ENCODE assay signal across 8 cellular contexts in the genomic region with DNA sequence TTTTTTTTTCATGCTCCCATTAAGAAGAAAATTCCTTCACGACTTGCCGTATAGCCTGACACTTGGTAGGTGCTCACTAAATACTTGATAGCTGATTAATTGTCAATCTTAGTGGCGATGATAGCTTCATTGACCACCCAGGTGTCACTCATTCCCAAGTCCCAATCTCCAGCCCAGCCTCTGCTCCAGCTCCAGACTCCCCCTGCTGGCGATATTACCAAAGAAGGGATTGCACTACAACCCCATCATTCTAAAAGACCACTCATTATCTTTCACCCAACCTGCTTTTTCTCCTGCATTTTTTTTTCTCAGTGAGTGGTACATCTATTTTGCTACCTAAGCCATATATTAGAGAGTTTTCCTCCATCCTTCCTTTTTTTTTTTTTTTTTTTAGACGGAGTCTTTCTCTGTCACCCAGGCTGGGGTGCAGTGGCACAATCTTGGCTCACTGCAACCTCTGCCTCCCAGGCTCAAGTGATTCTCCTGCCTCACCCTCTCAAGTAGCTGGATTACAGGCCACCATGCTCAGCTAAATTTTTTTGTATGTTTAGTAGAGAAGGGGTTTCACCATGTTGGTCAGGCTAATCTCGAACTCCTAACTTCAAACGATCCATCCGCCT. TPM values are rescaled to one million over a fixed set of nuclear protein-coding genes. Genes with fewer than 3 reads are reported as not detected.
DNase-seq lines count a peak whose midpoint lies in the region; ATAC-seq and TF ChIP-seq lines count a peak whose summit lies in the region.

No MANE protein-coding gene starts in this region.

- peak; percentile 66 for TF ChIP-seq RAD21 in SK-N-SH (IDR thresholded peaks at IDR 0.05; ENCODE audit: low read length)

- ATAC-seq in left lung (peak; percentile 82), HG03439 (IDR thresholded peaks at IDR 0.05; ENCODE audit: unreplicated experiment) (no peak)
- peak; percentile 51 for ATAC-seq in stimulated activated memory B cell treated with anti-CD40 and anti-IgM and Interleukin-4, amounts not matched to agents 10 μg/mL and 1 μg/mL and 100 μg/mL, for 72 hours

- H3K27ac ChIP-seq in KMS-11 = no peak overlapping the region
- no peak overlapping the region for H3K27ac ChIP-seq in SK-N-SH (ENCODE audit: low read depth in 2 of 2, low read length in 1 of 2)
- no peak overlapping the region for H3K27ac ChIP-seq in brain microvascular endothelial cell
- no peak overlapping the region for H3K27ac ChIP-seq in left lung

- H3K4me1 Mint-ChIP-seq in stimulated activated memory B cell treated with anti-CD40 and anti-IgM and Interleukin-4, amounts not matched to agents 10 μg/mL and 1 μg/mL and 100 μg/mL, for 72 hours = no peaks in the 10 kb centered on the region

- peak; percentile 43 for DNase-seq in AG08396 (ENCODE audit: low spot score)
- peak; percentile 62 for DNase-seq in SK-N-SH
- peak; percentile 26 for DNase-seq in brain microvascular endothelial cell
- DNase-seq in left lung = peak in 1 of 2 donors; percentile 43

- no peaks in the 10 kb centered on the region for H3K4me1 ChIP-seq in KMS-11 (ENCODE audit: low read depth, poor library complexity, severe bottlenecking)
- H3K4me1 ChIP-seq in SK-N-SH (ENCODE audit: control insufficient read depth in 1 of 2, insufficient read depth in 2 of 2, low read depth in 1 of 2, low read length in 1 of 2) = no peaks in the 10 kb centered on the region
- no peaks in the 10 kb centered on the region for H3K4me1 ChIP-seq in left lung

- TF ChIP-seq EP300 in SK-N-SH (IDR thresholded peaks at IDR 0.05; ENCODE audit: borderline replicate concordance in 1 of 2, low read depth in 1 of 2, low read length in 1 of 2) = no peak

- no peaks in the 10 kb centered on the region for H3K9me2 ChIP-seq in SK-N-SH

- in situ Hi-C loops in brain microvascular endothelial cell (cut with HindIII; ENCODE audit: low pct_ligation_motif_present, low sequenced_read_pairs) = no loop called here

- no peaks in the 10 kb centered on the region for H3K36me3 ChIP-seq in KMS-11 (ENCODE audit: insufficient read depth)
- H3K36me3 ChIP-seq in SK-N-SH (replicated peaks in 1 of 2; ENCODE audit: control insufficient read depth in 1 of 2, insufficient read depth in 2 of 2, low read length in 1 of 2) = no peaks in the 10 kb centered on the region
- no peaks in the 10 kb centered on the region for H3K36me3 ChIP-seq in brain microvascular endothelial cell (replicated peaks)
- no peaks in the 10 kb centered on the region for H3K36me3 ChIP-seq in left lung

- H3K27ac Mint-ChIP-seq in stimulated activated memory B cell treated with anti-CD40 and anti-IgM and Interleukin-4, amounts not matched to agents 10 μg/mL and 1 μg/mL and 100 μg/mL, for 72 hours = no peak overlapping the region

- H4K20me1 ChIP-seq in KMS-11 (ENCODE audit: insufficient read depth) = no peaks in the 10 kb centered on the region
- no peaks in the 10 kb centered on the region for H4K20me1 ChIP-seq in SK-N-SH (ENCODE audit: insufficient read depth)

- POLR2A ChIA-PET in SK-N-SH (lab: Yijun Ruan, JAX) = no interaction called here

- TF ChIP-seq CTCF in GM12873 (IDR thresholded peaks at IDR 0.05; ENCODE audit: insufficient read depth, low read depth, low read length, missing control alignments) (peak; percentile 85), KMS-11 (conservative IDR thresholded peaks at IDR 0.05; ENCODE audit: low read depth, low read length) (peak; percentile 94), SK-N-SH (IDR thresholded peaks at IDR 0.05) (peak; percentile 86), brain microvascular endothelial cell (IDR thresholded peaks at IDR 0.05; ENCODE audit: low read depth, low read length, missing control alignments) (peak; percentile 91), left lung (IDR thresholded peaks at IDR 0.05) (peak; percentile 57 to 78)

- H3K9ac ChIP-seq in KMS-11 (no peak overlapping the region), SK-N-SH (no peak overlapping the region)

- H3K27me3 Mint-ChIP-seq in stimulated activated memory B cell treated with anti-CD40 and anti-IgM and Interleukin-4, amounts not matched to agents 10 μg/mL and 1 μg/mL and 100 μg/mL, for 72 hours = peaks cover 12% of the 10 kb centered on the region

- H3K79me2 ChIP-seq in KMS-11 (ENCODE audit: insufficient read depth, low read depth) (no peaks in the 10 kb centered on the region), SK-N-SH (ENCODE audit: insufficient read depth) (no peaks in the 10 kb centered on the region)

- H3K27me3 ChIP-seq in KMS-11 (ENCODE audit: insufficient read depth, low read depth) (no peaks in the 10 kb centered on the region), SK-N-SH (ENCODE audit: insufficient read depth) (no peaks in the 10 kb centered on the region), brain microvascular endothelial cell (replicated peaks) (no peaks in the 10 kb centered on the region), left lung (no peaks in the 10 kb centered on the region)

- H3F3A ChIP-seq in SK-N-SH (replicated peaks; ENCODE audit: insufficient read depth) = no peaks in the 10 kb centered on the region

- CTCF ChIA-PET in SK-N-SH (lab: Yijun Ruan, JAX) = interaction anchor here (0.6 to 5.0 kb wide), 36 partner anchors 8 to 1193 kb away, joined by 3 to 29 read pairs (median 3); a partner anchor contains a TSS

- 55% methylated on average over 8 of the region's 8 CpGs for WGBS in SK-N-SH (ENCODE audit: low lambda C conversion rate)

- H2AFZ ChIP-seq in KMS-11 (ENCODE audit: low read depth) = no peak overlapping the region
- H2AFZ ChIP-seq in SK-N-SH (ENCODE audit: low read depth) = no peak overlapping the region

- intact Hi-C loops in left lung (cut with DNase I) = no loop called here

- H3K9me3 ChIP-seq in SK-N-SH (no peaks in the 10 kb centered on the region), left lung (no peaks in the 10 kb centered on the region)

- H3K4me3 Mint-ChIP-seq in stimulated activated memory B cell treated with anti-CD40 and anti-IgM and Interleukin-4, amounts not matched to agents 10 μg/mL and 1 μg/mL and 100 μg/mL, for 72 hours = no peak overlapping the region

- H3K9me3 Mint-ChIP-seq in stimulated activated memory B cell treated with anti-CD40 and anti-IgM and Interleukin-4, amounts not matched to agents 10 μg/mL and 1 μg/mL and 100 μg/mL, for 72 hours = no peaks in the 10 kb centered on the region

- H3K4me3 ChIP-seq in KMS-11 (IDR thresholded peaks at IDR 0.05; ENCODE audit: insufficient read depth, low read depth, low read length) = no peak overlapping the region
- no peak overlapping the region for H3K4me3 ChIP-seq in SK-N-SH (ENCODE audit: low read depth in 2 of 2, low read length in 1 of 2)
- H3K4me3 ChIP-seq in brain microvascular endothelial cell (ENCODE audit: low read depth, low read length) = no peak overlapping the region
- no peak overlapping the region for H3K4me3 ChIP-seq in left lung

- no peak overlapping the region for H3K4me2 ChIP-seq in KMS-11
- H3K4me2 ChIP-seq in SK-N-SH = no peak overlapping the region

- no peaks in the 10 kb centered on the region for H3K36me3 Mint-ChIP-seq in stimulated activated memory B cell treated with anti-CD40 and anti-IgM and Interleukin-4, amounts not matched to agents 10 μg/mL and 1 μg/mL and 100 μg/mL, for 72 hours

TF ChIP-seq in SK-N-SH, 30 proteins besides CTCF, POLR2A, EP300 and RAD21:
- TF ChIP-seq POLR2AphosphoS5 (IDR thresholded peaks at IDR 0.05; ENCODE audit: low read depth, low read length) (no peak), NFIC (IDR thresholded peaks at IDR 0.05; ENCODE audit: borderline replicate concordance) (no peak), SMC3 (IDR thresholded peaks at IDR 0.05; ENCODE audit: low read depth, low read length) (peak; percentile 73)
- TF ChIP-seq, protein P1, sequence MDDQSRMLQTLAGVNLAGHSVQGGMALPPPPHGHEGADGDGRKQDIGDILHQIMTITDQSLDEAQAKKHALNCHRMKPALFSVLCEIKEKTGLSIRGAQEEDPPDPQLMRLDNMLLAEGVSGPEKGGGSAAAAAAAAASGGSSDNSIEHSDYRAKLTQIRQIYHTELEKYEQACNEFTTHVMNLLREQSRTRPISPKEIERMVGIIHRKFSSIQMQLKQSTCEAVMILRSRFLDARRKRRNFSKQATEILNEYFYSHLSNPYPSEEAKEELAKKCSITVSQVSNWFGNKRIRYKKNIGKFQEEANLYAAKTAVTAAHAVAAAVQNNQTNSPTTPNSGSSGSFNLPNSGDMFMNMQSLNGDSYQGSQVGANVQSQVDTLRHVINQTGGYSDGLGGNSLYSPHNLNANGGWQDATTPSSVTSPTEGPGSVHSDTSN (IDR thresholded peaks at IDR 0.05) = peak; percentile 72

RNA-seq across cellular contexts. Expression of a gene that starts 19.5 kb away (rescaled TPM):
- 20.9 and 21.3 TPM in 2 replicates for polyA plus RNA-seq in SK-N-SH (2012; rRNA removed)
- 23.4 and 27.2 TPM in 2 replicates for polyA plus RNA-seq in SK-N-SH (2012; cell fraction: cytosol; rRNA removed)
- 10.1 and 15.3 TPM in 2 replicates for polyA plus RNA-seq in SK-N-SH (2012; cell fraction: nucleus; rRNA removed)
- 10 to 100 TPM; 43.1 to 44.7 TPM for total RNA-seq in left lung

RNA-seq across cellular contexts. Expression of a gene that starts 20.6 kb away (rescaled TPM):
- not detected in 2 replicates for polyA plus RNA-seq in SK-N-SH (2012; rRNA removed)
- not detected in 2 replicates for polyA plus RNA-seq in SK-N-SH (2012; cell fraction: cytosol; rRNA removed)
- polyA plus RNA-seq in SK-N-SH (2012; cell fraction: nucleus; rRNA removed) = not detected in 2 replicates
- total RNA-seq in left lung = 1 to 10 TPM in 1 of 2 donors, not detected in 1; 2.2 TPM

RNA-seq across cellular contexts. Expression of a gene that starts 41.3 kb away (rescaled TPM):
- 14.9 and 19.6 TPM in 2 replicates for polyA plus RNA-seq in SK-N-SH (2012; rRNA removed)
- polyA plus RNA-seq in SK-N-SH (2012; cell fraction: cytosol; rRNA removed) = 23.0 and 27.7 TPM in 2 replicates
- 8.2 and 18.5 TPM in 2 replicates for polyA plus RNA-seq in SK-N-SH (2012; cell fraction: nucleus; rRNA removed)
- 100 to 1,000 TPM in 1 of 2 donors, 10 to 100 TPM in 1; 89.2 to 126 TPM for total RNA-seq in left lung
